Comparison of ENCODE assay signal across 1 cellular context in genomic region chr1:181531951-181532640, GRCh38.
TF ChIP-seq lines count a peak whose summit lies in the region.

No MANE protein-coding gene starts in this region.

TF ChIP-seq in WTC11, 78 proteins besides CTCF, POLR2A, EP300 and RAD21:
- TF ChIP-seq ZBTB21 (CRISPR knock-in tag; IDR thresholded peaks at IDR 0.05; ENCODE audit: borderline replicate concordance) (no peak), E2F5 (CRISPR knock-in tag; IDR thresholded peaks at IDR 0.05) (no peak), FOXP1 (CRISPR knock-in tag; IDR thresholded peaks at IDR 0.05; ENCODE audit: borderline replicate concordance) (no peak), ZNF281 (CRISPR knock-in tag; IDR thresholded peaks at IDR 0.05) (no peak), USF1 (CRISPR knock-in tag; IDR thresholded peaks at IDR 0.05) (no peak), NR1H2 (CRISPR knock-in tag; IDR thresholded peaks at IDR 0.05) (no peak), AR (CRISPR knock-in tag; IDR thresholded peaks at IDR 0.05) (no peak), ZNF317 (CRISPR knock-in tag; IDR thresholded peaks at IDR 0.05; ENCODE audit: borderline replicate concordance, low read depth) (no peak)
